25 cellular contexts compared by ENCODE assay signal in genomic region chr16:9449597-9449996, GRCh38.
"Had no signal": no experiment of that assay in that cellular context is flagged by ENCODE, and none has a peak within 500 bp of the region (broad histone marks: within the 10 kb centered on the region; RNA-seq: fewer than 3 reads in every experiment).

No MANE protein-coding gene starts in this region.

- H3K4me3 ChIP-seq: esophagus squamous epithelium, gastrocnemius medialis, heart right ventricle, left lung, lower lobe of right lung, mucosa of descending colon had no signal

- H3K27ac ChIP-seq: epithelial cell of prostate, esophagus squamous epithelium, gastrocnemius medialis, heart right ventricle, left lung, lower lobe of right lung had no signal

- ATAC-seq: effector memory CD8-positive, alpha-beta T cell; esophagus mucosa; gastrocnemius medialis; heart right ventricle; left cardiac atrium; left lung; left ventricle myocardium superior; lower lobe of right lung; mucosa of descending colon had no signal

- FAIRE-seq: endometrium, islet of Langerhans, keratinocyte had no signal

- H3K36me3 ChIP-seq: esophagus squamous epithelium, gastrocnemius medialis, heart right ventricle, left lung, lower lobe of right lung had no signal

- H3K4me1 ChIP-seq: esophagus squamous epithelium, gastrocnemius medialis, left lung, lower lobe of right lung had no signal

- DNase-seq: cortex of kidney; effector CD8-positive, alpha-beta T cell; effector memory CD8-positive, alpha-beta T cell; endodermal cell; erythroblast; esophagus squamous epithelium; foreskin fibroblast; foreskin melanocyte; gastrocnemius medialis; glutamatergic neuron; head of caudate nucleus; heart right ventricle; hippocampal formation; left cardiac atrium; left lung; left ventricle myocardium superior; lower lobe of right lung; mesenchymal stem cell; mucosa of descending colon; naive B cell had no signal

- H3K27me3 ChIP-seq: esophagus squamous epithelium, gastrocnemius medialis, heart right ventricle, left lung had no signal

- H3K9me3 ChIP-seq: esophagus squamous epithelium, gastrocnemius medialis had no signal
